Comparison of ENCODE assay signal across 1 cellular context in the genomic region with DNA sequence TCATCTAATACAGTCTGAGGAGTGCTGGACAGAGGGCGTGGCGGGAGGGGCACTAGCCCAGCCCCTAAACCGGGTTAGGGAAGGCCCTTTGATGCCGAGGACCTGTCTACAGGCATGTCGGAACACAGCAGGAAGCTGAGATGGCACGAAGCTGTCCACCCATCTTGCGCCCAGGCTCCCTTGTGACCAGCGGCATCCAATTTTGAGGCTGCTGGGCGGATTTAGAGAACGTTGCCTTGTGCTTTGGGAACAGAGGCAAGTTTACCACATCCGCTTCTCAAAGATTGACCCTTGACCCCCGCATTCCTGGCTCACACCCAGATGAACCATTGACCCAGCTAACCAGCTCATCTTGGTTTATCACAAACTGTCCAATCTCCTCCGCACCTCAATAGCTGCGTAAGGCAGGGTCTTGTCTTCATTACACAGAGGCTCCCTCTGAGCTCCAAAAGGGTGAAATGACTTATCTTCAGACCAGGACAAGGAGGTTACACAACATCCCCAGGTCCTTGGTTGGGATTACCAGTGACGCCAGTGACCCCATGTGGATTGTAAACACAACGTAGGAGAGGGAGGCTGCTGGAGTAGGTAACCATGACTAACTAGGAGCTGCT.
TF ChIP-seq lines count a peak whose summit lies in the region.

No MANE protein-coding gene starts in this region.

TF ChIP-seq in SK-N-SH, 30 proteins besides CTCF, POLR2A, EP300 and RAD21 (continued from another document):
- TF ChIP-seq, protein P1, sequence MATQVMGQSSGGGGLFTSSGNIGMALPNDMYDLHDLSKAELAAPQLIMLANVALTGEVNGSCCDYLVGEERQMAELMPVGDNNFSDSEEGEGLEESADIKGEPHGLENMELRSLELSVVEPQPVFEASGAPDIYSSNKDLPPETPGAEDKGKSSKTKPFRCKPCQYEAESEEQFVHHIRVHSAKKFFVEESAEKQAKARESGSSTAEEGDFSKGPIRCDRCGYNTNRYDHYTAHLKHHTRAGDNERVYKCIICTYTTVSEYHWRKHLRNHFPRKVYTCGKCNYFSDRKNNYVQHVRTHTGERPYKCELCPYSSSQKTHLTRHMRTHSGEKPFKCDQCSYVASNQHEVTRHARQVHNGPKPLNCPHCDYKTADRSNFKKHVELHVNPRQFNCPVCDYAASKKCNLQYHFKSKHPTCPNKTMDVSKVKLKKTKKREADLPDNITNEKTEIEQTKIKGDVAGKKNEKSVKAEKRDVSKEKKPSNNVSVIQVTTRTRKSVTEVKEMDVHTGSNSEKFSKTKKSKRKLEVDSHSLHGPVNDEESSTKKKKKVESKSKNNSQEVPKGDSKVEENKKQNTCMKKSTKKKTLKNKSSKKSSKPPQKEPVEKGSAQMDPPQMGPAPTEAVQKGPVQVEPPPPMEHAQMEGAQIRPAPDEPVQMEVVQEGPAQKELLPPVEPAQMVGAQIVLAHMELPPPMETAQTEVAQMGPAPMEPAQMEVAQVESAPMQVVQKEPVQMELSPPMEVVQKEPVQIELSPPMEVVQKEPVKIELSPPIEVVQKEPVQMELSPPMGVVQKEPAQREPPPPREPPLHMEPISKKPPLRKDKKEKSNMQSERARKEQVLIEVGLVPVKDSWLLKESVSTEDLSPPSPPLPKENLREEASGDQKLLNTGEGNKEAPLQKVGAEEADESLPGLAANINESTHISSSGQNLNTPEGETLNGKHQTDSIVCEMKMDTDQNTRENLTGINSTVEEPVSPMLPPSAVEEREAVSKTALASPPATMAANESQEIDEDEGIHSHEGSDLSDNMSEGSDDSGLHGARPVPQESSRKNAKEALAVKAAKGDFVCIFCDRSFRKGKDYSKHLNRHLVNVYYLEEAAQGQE (IDR thresholded peaks at IDR 0.05; ENCODE audit: low read depth, low read length) = no peak
- TF ChIP-seq, protein P2, sequence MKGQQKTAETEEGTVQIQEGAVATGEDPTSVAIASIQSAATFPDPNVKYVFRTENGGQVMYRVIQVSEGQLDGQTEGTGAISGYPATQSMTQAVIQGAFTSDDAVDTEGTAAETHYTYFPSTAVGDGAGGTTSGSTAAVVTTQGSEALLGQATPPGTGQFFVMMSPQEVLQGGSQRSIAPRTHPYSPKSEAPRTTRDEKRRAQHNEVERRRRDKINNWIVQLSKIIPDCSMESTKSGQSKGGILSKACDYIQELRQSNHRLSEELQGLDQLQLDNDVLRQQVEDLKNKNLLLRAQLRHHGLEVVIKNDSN (IDR thresholded peaks at IDR 0.05; ENCODE audit: borderline replicate concordance, low read depth) = no peak
- TF ChIP-seq, protein P3, sequence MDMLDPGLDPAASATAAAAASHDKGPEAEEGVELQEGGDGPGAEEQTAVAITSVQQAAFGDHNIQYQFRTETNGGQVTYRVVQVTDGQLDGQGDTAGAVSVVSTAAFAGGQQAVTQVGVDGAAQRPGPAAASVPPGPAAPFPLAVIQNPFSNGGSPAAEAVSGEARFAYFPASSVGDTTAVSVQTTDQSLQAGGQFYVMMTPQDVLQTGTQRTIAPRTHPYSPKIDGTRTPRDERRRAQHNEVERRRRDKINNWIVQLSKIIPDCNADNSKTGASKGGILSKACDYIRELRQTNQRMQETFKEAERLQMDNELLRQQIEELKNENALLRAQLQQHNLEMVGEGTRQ (IDR thresholded peaks at IDR 0.05; ENCODE audit: borderline replicate concordance, low read depth, low read length) = no peak
- TF ChIP-seq NRF1 (IDR thresholded peaks at IDR 0.05; ENCODE audit: low read depth, low read length) = no peak
- TF ChIP-seq RCOR1 (IDR thresholded peaks at IDR 0.05; ENCODE audit: low read length) = no peak
- TF ChIP-seq RFX5 (IDR thresholded peaks at IDR 0.05; ENCODE audit: low read length) = no peak
- no peak for TF ChIP-seq YY1 (IDR thresholded peaks at IDR 0.05; ENCODE audit: low read depth)
- TF ChIP-seq, protein P4, sequence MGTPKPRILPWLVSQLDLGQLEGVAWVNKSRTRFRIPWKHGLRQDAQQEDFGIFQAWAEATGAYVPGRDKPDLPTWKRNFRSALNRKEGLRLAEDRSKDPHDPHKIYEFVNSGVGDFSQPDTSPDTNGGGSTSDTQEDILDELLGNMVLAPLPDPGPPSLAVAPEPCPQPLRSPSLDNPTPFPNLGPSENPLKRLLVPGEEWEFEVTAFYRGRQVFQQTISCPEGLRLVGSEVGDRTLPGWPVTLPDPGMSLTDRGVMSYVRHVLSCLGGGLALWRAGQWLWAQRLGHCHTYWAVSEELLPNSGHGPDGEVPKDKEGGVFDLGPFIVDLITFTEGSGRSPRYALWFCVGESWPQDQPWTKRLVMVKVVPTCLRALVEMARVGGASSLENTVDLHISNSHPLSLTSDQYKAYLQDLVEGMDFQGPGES (IDR thresholded peaks at IDR 0.05; ENCODE audit: low read depth, low read length) = no peak
